ENCODE assay signal across 1 cellular context in genomic region chr15:78642341-78642740, GRCh38.
TF ChIP-seq lines count a peak whose summit lies in the region.

No MANE protein-coding gene starts in this region.

TF ChIP-seq in GM23338, 12 proteins besides CTCF, POLR2A, EP300 and RAD21 (continued from another document):
- TF ChIP-seq ZNF462 (CRISPR knock-in tag; IDR thresholded peaks at IDR 0.05), result no peak
- no peak for TF ChIP-seq REST (IDR thresholded peaks at IDR 0.05; ENCODE audit: unreplicated experiment)
TF ChIP-seq in GM23338: peak in this region for 0.
